In the genomic region with DNA sequence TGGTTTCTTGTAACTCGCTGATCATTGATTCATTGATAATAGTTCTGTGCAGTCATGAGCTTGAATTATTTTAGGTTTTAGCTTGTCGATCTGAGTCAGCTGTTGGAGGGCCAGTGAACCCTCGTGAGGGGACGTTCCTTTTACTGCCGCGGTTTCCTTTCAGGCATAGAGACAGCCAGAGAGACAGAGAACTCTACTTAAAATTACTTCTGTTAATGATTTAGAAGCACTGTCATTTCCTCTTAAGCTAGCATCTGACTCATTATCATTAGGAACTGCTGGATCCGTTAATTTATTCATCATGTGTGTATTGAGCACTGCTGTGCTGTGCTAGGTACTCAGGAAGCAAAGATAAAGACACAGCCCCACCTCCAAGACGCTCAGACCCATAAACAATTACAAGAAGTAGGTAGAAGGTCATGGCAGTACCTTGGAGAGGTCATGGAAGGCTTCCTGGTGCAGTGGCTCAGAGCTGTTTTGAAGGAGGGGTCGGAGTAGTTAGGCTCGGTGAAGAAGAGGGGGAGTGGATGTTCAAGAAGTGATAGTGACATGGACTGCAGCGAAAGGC, we compare ENCODE assay signal across 9 cellular contexts. TPM values are rescaled to one million over a fixed set of nuclear protein-coding genes. Genes with fewer than 3 reads are reported as not detected.
A peak's percentile ranks its signal among the peaks of the same experiment; 100 is the strongest.
DNase-seq lines count a peak whose midpoint lies in the region; ATAC-seq and TF ChIP-seq lines count a peak whose summit lies in the region.
"Had no signal": no experiment of that assay in that cellular context is flagged by ENCODE, and none has a peak within 500 bp of the region (broad histone marks: within the 10 kb centered on the region; RNA-seq: fewer than 3 reads in every experiment).

No MANE protein-coding gene starts in this region.

- intact Hi-C loops in activated T-helper 1 cell treated with anti-CD3 and anti-CD28 coated beads, Interleukin-12 subunit alpha, Interleukin-12 subunit beta, Interleukin-2, Interleukin-4 antibody, amounts not matched to agents 30 ng/mL and 10 ng/mL and 1 ng/mL, durations not matched to agents 14 hours and 24 hours and 36 hours (cut with micrococcal nuclease), result loop anchor here (1.0 kb wide), 1 partner anchor 41 kb away; no protein-coding TSS in a partner anchor

- H3K18ac ChIP-seq in neuronal stem cell (ENCODE audit: low read length), result no peak overlapping the region

- no peak for TF ChIP-seq CTCF in AG04449 (IDR thresholded peaks at IDR 0.05; ENCODE audit: insufficient read depth, low read length, missing control alignments)
- TF ChIP-seq CTCF in kidney epithelial cell (IDR thresholded peaks at IDR 0.05; ENCODE audit: insufficient read depth, low read length, poor library complexity, severe bottlenecking), result no peak
- TF ChIP-seq CTCF in tibial nerve (IDR thresholded peaks at IDR 0.05), result no peak

- H2AK5ac ChIP-seq in neuronal stem cell (ENCODE audit: low read depth, low read length), result no peak overlapping the region

- H2BK5ac ChIP-seq in neuronal stem cell (ENCODE audit: low read length), result no peak overlapping the region

- no peak overlapping the region for H2BK12ac ChIP-seq in neuronal stem cell (ENCODE audit: low read length)

- CTCF ChIA-PET in AG04449 (lab: Yijun Ruan, JAX), result interaction anchor here (0.7 to 3.9 kb wide), 4 partner anchors 9 to 40 kb away, joined by 3 to 30 read pairs (median 4); no protein-coding TSS in a partner anchor

- DNase-seq in AG04449 (ENCODE audit: low read depth, low spot score) (no peak), HT1080 (ENCODE audit: low read depth) (peak; percentile 22), kidney epithelial cell (ENCODE audit: low read depth) (peak; percentile 84), tibial nerve (ENCODE audit: low spot score in 2 of 2) (no peak), neuronal stem cell (ENCODE audit: low spot score) (no peak), NCI-H1092 treated with DMSO at 0.1 percent for 48 hours (lab: John Stamatoyannopoulos, UW) (no peak)
- DNase-seq in activated T-helper 1 cell treated with anti-CD3 and anti-CD28 coated beads, Interleukin-12 subunit alpha, Interleukin-12 subunit beta, Interleukin-2, Interleukin-4 antibody, amounts not matched to agents 30 ng/mL and 10 ng/mL and 1 ng/mL, durations not matched to agents 14 hours and 24 hours and 36 hours (ENCODE audit: low spot score), result peak; percentile 35

- no peaks in the 10 kb centered on the region for H3K27me3 Mint-ChIP-seq in activated T-helper 1 cell treated with anti-CD3 and anti-CD28 coated beads, Interleukin-12 subunit alpha, Interleukin-12 subunit beta, Interleukin-2, Interleukin-4 antibody, amounts not matched to agents 30 ng/mL and 10 ng/mL and 1 ng/mL, durations not matched to agents 14 hours and 24 hours and 36 hours (ENCODE audit: insufficient read depth)

- H4K91ac ChIP-seq in neuronal stem cell (ENCODE audit: low read depth, low read length, poor library complexity), result no peak overlapping the region

- H3K4me3 Mint-ChIP-seq in activated T-helper 1 cell treated with anti-CD3 and anti-CD28 coated beads, Interleukin-12 subunit alpha, Interleukin-12 subunit beta, Interleukin-2, Interleukin-4 antibody, amounts not matched to agents 30 ng/mL and 10 ng/mL and 1 ng/mL, durations not matched to agents 14 hours and 24 hours and 36 hours, result peak overlapping the region; percentile 97

- no peak for ATAC-seq in HG03097 (IDR thresholded peaks at IDR 0.05; ENCODE audit: low FRiP score, unreplicated experiment)

- H3K27ac ChIP-seq in tibial nerve (peak overlapping the region in 3 of 4 donors; percentile 47 to 56 (median 54)), neuronal stem cell (replicated peaks; ENCODE audit: low read length) (no peak overlapping the region)
- H3K27ac ChIP-seq: cardiac muscle cell had no signal

- H4K8ac ChIP-seq in neuronal stem cell (ENCODE audit: low read depth, low read length), result no peak overlapping the region

- TF ChIP-seq POLR2A in tibial nerve (IDR thresholded peaks at IDR 0.05), result no peak

- H3K9ac ChIP-seq in neuronal stem cell (ENCODE audit: low read depth, low read length, poor library complexity), result no peak overlapping the region

- peaks cover 74% of the 10 kb centered on the region for H3K4me1 Mint-ChIP-seq in activated T-helper 1 cell treated with anti-CD3 and anti-CD28 coated beads, Interleukin-12 subunit alpha, Interleukin-12 subunit beta, Interleukin-2, Interleukin-4 antibody, amounts not matched to agents 30 ng/mL and 10 ng/mL and 1 ng/mL, durations not matched to agents 14 hours and 24 hours and 36 hours (ENCODE audit: low read depth)

- no peak overlapping the region for H2BK15ac ChIP-seq in neuronal stem cell (ENCODE audit: low read length)

- H2BK120ac ChIP-seq in neuronal stem cell (ENCODE audit: low read depth, low read length), result no peak overlapping the region

- 64 to 66% methylated on average over 11 of the region's 11 CpGs for WGBS in tibial nerve, 2 donors
- WGBS in neuronal stem cell (ENCODE audit: extremely low coverage in 2 of 2, insufficient read length in 2 of 2, insufficient replicate concordance in 1 of 2), 2 donors, result no CpG with 5 or more reads among the region's 11 CpGs

- no peak overlapping the region for H3K14ac ChIP-seq in neuronal stem cell (ENCODE audit: low read length)

- H3K36me3 ChIP-seq in kidney epithelial cell (ENCODE audit: control insufficient read depth, insufficient read depth, low read length) (no peaks in the 10 kb centered on the region), tibial nerve (peaks cover 0 to 4% (median 0%) of the 10 kb centered on the region in 3 donors), neuronal stem cell (replicated peaks in 1 of 2; ENCODE audit: control insufficient read depth in 2 of 2, insufficient read depth in 2 of 2, low read length in 2 of 2) (peaks cover 0 to 50% of the 10 kb centered on the region in 2 donors)
- H3K36me3 ChIP-seq: cardiac muscle cell had no signal

- no peak overlapping the region for H3K4ac ChIP-seq in neuronal stem cell (ENCODE audit: low read length)

- H3K9me3 Mint-ChIP-seq in activated T-helper 1 cell treated with anti-CD3 and anti-CD28 coated beads, Interleukin-12 subunit alpha, Interleukin-12 subunit beta, Interleukin-2, Interleukin-4 antibody, amounts not matched to agents 30 ng/mL and 10 ng/mL and 1 ng/mL, durations not matched to agents 14 hours and 24 hours and 36 hours, result no peaks in the 10 kb centered on the region

- peaks cover 37% of the 10 kb centered on the region for H3K36me3 Mint-ChIP-seq in activated T-helper 1 cell treated with anti-CD3 and anti-CD28 coated beads, Interleukin-12 subunit alpha, Interleukin-12 subunit beta, Interleukin-2, Interleukin-4 antibody, amounts not matched to agents 30 ng/mL and 10 ng/mL and 1 ng/mL, durations not matched to agents 14 hours and 24 hours and 36 hours (ENCODE audit: low read depth)

- no peaks in the 10 kb centered on the region for H3K9me3 ChIP-seq in tibial nerve
- H3K9me3 ChIP-seq in neuronal stem cell (replicated peaks in 1 of 2; ENCODE audit: control insufficient read depth in 2 of 2, insufficient read depth in 1 of 2, low read depth in 1 of 2, low read length in 2 of 2), result no peaks in the 10 kb centered on the region

- peak overlapping the region; percentile 100 for H3K27ac Mint-ChIP-seq in activated T-helper 1 cell treated with anti-CD3 and anti-CD28 coated beads, Interleukin-12 subunit alpha, Interleukin-12 subunit beta, Interleukin-2, Interleukin-4 antibody, amounts not matched to agents 30 ng/mL and 10 ng/mL and 1 ng/mL, durations not matched to agents 14 hours and 24 hours and 36 hours

- peak overlapping the region; percentile 35 for H3K4me3 ChIP-seq in AG04449 (ENCODE audit: low read depth, low read length)
- H3K4me3 ChIP-seq in kidney epithelial cell (ENCODE audit: low read depth, low read length), result no peak overlapping the region
- H3K4me3 ChIP-seq in tibial nerve, result no peak overlapping the region
- H3K4me3 ChIP-seq in neuronal stem cell (ENCODE audit: low read length in 2 of 2), result no peak overlapping the region
- H3K4me3 ChIP-seq: cardiac muscle cell had no signal

- no peak overlapping the region for H2AFZ ChIP-seq in neuronal stem cell (ENCODE audit: low read length)

- no peak overlapping the region for H3K4me2 ChIP-seq in neuronal stem cell (ENCODE audit: insufficient read depth, low read length, poor library complexity, severe bottlenecking)

- H3K4me1 ChIP-seq in tibial nerve (peaks cover 0 to 85% (median 59%) of the 10 kb centered on the region in 4 donors), neuronal stem cell (ENCODE audit: control insufficient read depth in 2 of 2, insufficient read depth in 1 of 2, low read depth in 1 of 2, low read length in 2 of 2) (peaks cover 19 to 24% of the 10 kb centered on the region in 2 donors)

- TF ChIP-seq EP300 in tibial nerve (IDR thresholded peaks at IDR 0.05), result peak; percentile 19 to 60

- POLR2A ChIA-PET in AG04449 (lab: Yijun Ruan, JAX), result interaction anchor here (0.8 to 1.6 kb wide), 2 partner anchors 17 to 22 kb away, joined by 3 to 4 read pairs; a partner anchor contains a TSS

- H3K27me3 ChIP-seq in kidney epithelial cell (ENCODE audit: control insufficient read depth, insufficient read depth, low read length) (no peaks in the 10 kb centered on the region), tibial nerve (no peaks in the 10 kb centered on the region), neuronal stem cell (ENCODE audit: control insufficient read depth in 3 of 3, insufficient read depth in 3 of 3, low read depth in 1 of 3, low read length in 3 of 3) (no peaks in the 10 kb centered on the region)
- H3K27me3 ChIP-seq: cardiac muscle cell had no signal

- peaks cover 21% of the 10 kb centered on the region for H3K79me1 ChIP-seq in neuronal stem cell (ENCODE audit: low read depth, low read length)

- no peak overlapping the region for H3K23ac ChIP-seq in neuronal stem cell (ENCODE audit: low read depth, low read length, poor library complexity)

RNA-seq across cellular contexts. Expression of a gene that starts 3.2 kb away (rescaled TPM):
- total RNA-seq in HT1080 (2014; rRNA removed; shearing (Covaris generic)), result 27.6 and 38.0 TPM in 2 replicates
- 25.5 and 33.9 TPM in 2 replicates for polyA plus RNA-seq in HT1080 (2015; cell fraction: cytosol; rRNA removed)
- 123 and 124 TPM in 2 replicates for polyA plus RNA-seq in HT1080 (2015; cell fraction: nucleus; rRNA removed)
- 71.9 and 73.5 TPM in 2 replicates for total RNA-seq in activated T-helper 1 cell treated with anti-CD3 and anti-CD28 coated beads, Interleukin-12 subunit alpha, Interleukin-12 subunit beta, Interleukin-2, Interleukin-4 antibody, amounts not matched to agents 30 ng/mL and 10 ng/mL and 1 ng/mL, durations not matched to agents 14 hours and 24 hours and 36 hours
- total RNA-seq in kidney epithelial cell (32.8 and 34.5 TPM in 2 replicates), tibial nerve (100 to 1,000 TPM in 1 of 4 donors, 10 to 100 TPM in 3; 41.9 to 105 (median 53.2) TPM)
- polyA plus RNA-seq in neuronal stem cell (2013, experiment 1 of 2), result 28.6 TPM
- 27.5 TPM for polyA plus RNA-seq in neuronal stem cell (2013, experiment 2 of 2)

RNA-seq across cellular contexts. Expression of a gene that starts 21.8 kb away (rescaled TPM):
- total RNA-seq in HT1080 (2014; rRNA removed; shearing (Covaris generic)), result 22.9 and 27.4 TPM in 2 replicates
- 17.3 and 19.7 TPM in 2 replicates for polyA plus RNA-seq in HT1080 (2015; cell fraction: cytosol; rRNA removed)
- 22.0 and 24.1 TPM in 2 replicates for polyA plus RNA-seq in HT1080 (2015; cell fraction: nucleus; rRNA removed)
- total RNA-seq in activated T-helper 1 cell treated with anti-CD3 and anti-CD28 coated beads, Interleukin-12 subunit alpha, Interleukin-12 subunit beta, Interleukin-2, Interleukin-4 antibody, amounts not matched to agents 30 ng/mL and 10 ng/mL and 1 ng/mL, durations not matched to agents 14 hours and 24 hours and 36 hours, result 75.4 and 76.3 TPM in 2 replicates
- 36.0 and 39.2 TPM in 2 replicates for total RNA-seq in kidney epithelial cell
- total RNA-seq in tibial nerve, result 10 to 100 TPM; 23.7 to 76.5 (median 59.7) TPM
- 17.8 TPM for polyA plus RNA-seq in neuronal stem cell (2013, experiment 1 of 2)
- polyA plus RNA-seq in neuronal stem cell (2013, experiment 2 of 2), result 18.2 TPM

Comparison
In these comparisons a context has a peak if more than half of its experiments do, and no peak if none do; other contexts are left out.
1. DNase-seq: peak in HT1080 (single experiment), activated T-helper 1 cell treated with anti-CD3 and anti-CD28 coated beads, Interleukin-12 subunit alpha, Interleukin-12 subunit beta, Interleukin-2, Interleukin-4 antibody, amounts not matched to agents 30 ng/mL and 10 ng/mL and 1 ng/mL, durations not matched to agents 14 hours and 24 hours and 36 hours (single experiment) and kidney epithelial cell (single experiment); none in AG04449 (single experiment), tibial nerve (0 of 2), neuronal stem cell (single experiment) and NCI-H1092 treated with DMSO at 0.1 percent for 48 hours (single experiment).